ENCODE assay signal across 13 cellular contexts in the genomic region with DNA sequence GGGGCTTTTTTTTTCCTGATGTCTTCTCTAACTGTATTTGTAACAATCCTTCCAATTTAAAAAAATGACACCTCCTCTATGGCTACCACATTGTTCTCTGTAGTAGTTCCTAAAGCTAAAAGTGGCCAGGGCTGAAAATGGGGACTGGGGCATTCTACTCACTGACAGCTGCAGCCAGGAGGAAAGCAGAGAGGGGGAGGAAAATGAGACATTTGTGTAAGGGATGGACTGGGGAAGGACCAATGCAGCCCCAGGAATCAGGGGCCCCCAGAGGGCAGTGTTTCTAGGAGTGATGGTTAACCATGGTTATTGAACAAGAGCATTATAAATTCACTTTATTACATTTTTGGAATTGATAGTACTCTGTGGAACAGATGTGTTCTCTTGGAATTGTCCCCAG. TPM values are rescaled to one million over a fixed set of nuclear protein-coding genes. Genes with fewer than 3 reads are reported as not detected.
DNase-seq lines count a peak whose midpoint lies in the region; ATAC-seq and TF ChIP-seq lines count a peak whose summit lies in the region.
"Had no signal": no experiment of that assay in that cellular context is flagged by ENCODE, and none has a peak within 500 bp of the region (broad histone marks: within the 10 kb centered on the region; RNA-seq: fewer than 3 reads in every experiment).

No MANE protein-coding gene starts in this region.

- CTCF ChIA-PET in CD4-positive, alpha-beta T cell (lab: Charles Lee), result interaction anchor here (1.3 to 1.9 kb wide), 6 partner anchors 10 to 47 kb away, joined by 3 to 11 read pairs (median 8); no protein-coding TSS in a partner anchor

- DNase-seq in CD4-positive, alpha-beta T cell, result no peak
- DNase-seq in HCEC 1CT (peak; percentile 2), NCI-H1048 (lab: John Stamatoyannopoulos, UW) (no peak), SKM-1 (lab: John Stamatoyannopoulos, UW; ENCODE audit: unreplicated experiment) (no peak)
- DNase-seq in activated naive CD8-positive, alpha-beta T cell treated with anti-CD3 and anti-CD28 coated beads for 36 hours, result no peak
- DNase-seq: Calu3, GOT3, NCI-H146, NCI-H748 treated with DMSO at 0.1 percent for 48 hours had no signal

- peak overlapping the region; percentile 80 for H3K4me3 Mint-ChIP-seq in CD4-positive, alpha-beta T cell
- peak overlapping the region; percentile 55 for H3K4me3 Mint-ChIP-seq in activated naive CD8-positive, alpha-beta T cell treated with anti-CD3 and anti-CD28 coated beads for 36 hours
- H3K4me3 Mint-ChIP-seq in nephron, result no peak overlapping the region

- H3K27ac Mint-ChIP-seq in CD4-positive, alpha-beta T cell, result peak overlapping the region; percentile 97
- H3K27ac Mint-ChIP-seq in activated naive CD8-positive, alpha-beta T cell treated with anti-CD3 and anti-CD28 coated beads for 36 hours, result peak overlapping the region; percentile 92
- H3K27ac Mint-ChIP-seq in nephron, result peak overlapping the region; percentile 42 to 56 (median 52)

- peak overlapping the region; percentile 99 for H3K27ac ChIP-seq in CD4-positive, alpha-beta T cell (ENCODE audit: low read depth, low read length)
- H3K27ac ChIP-seq: prostate gland, SJSA1 had no signal

- POLR2A ChIA-PET in CD4-positive, alpha-beta T cell (lab: Charles Lee), result interaction anchor here (0.7 to 15.8 kb wide), 4 partner anchors 10 to 237 kb away, joined by 3 to 596 read pairs (median 18); no protein-coding TSS in a partner anchor

- no peak for ATAC-seq in CD4-positive, alpha-beta T cell (ENCODE audit: poor library complexity)
- no peak for ATAC-seq in HG03571 (IDR thresholded peaks at IDR 0.05; ENCODE audit: unreplicated experiment)

- H3K4me1 Mint-ChIP-seq in CD4-positive, alpha-beta T cell (ENCODE audit: low read depth), result peaks cover 97% of the 10 kb centered on the region
- peaks cover 81% of the 10 kb centered on the region for H3K4me1 Mint-ChIP-seq in activated naive CD8-positive, alpha-beta T cell treated with anti-CD3 and anti-CD28 coated beads for 36 hours
- H3K4me1 Mint-ChIP-seq in nephron, result peaks cover 56% of the 10 kb centered on the region

- H3K36me3 Mint-ChIP-seq in CD4-positive, alpha-beta T cell (ENCODE audit: low read depth), result peaks cover 46% of the 10 kb centered on the region
- H3K36me3 Mint-ChIP-seq in activated naive CD8-positive, alpha-beta T cell treated with anti-CD3 and anti-CD28 coated beads for 36 hours, result peaks cover 57% of the 10 kb centered on the region
- H3K36me3 Mint-ChIP-seq in nephron (ENCODE audit: low read depth), result no peaks in the 10 kb centered on the region

- H3K27me3 Mint-ChIP-seq in CD4-positive, alpha-beta T cell, result peaks cover 5% of the 10 kb centered on the region
- H3K27me3 Mint-ChIP-seq in activated naive CD8-positive, alpha-beta T cell treated with anti-CD3 and anti-CD28 coated beads for 36 hours, result no peaks in the 10 kb centered on the region
- H3K27me3 Mint-ChIP-seq in nephron (ENCODE audit: low read depth), result peaks cover 3% of the 10 kb centered on the region

- no peaks in the 10 kb centered on the region for H3K27me3 ChIP-seq in CD4-positive, alpha-beta T cell (ENCODE audit: control insufficient read depth, insufficient read depth, low read length)
- H3K27me3 ChIP-seq: SJSA1 had no signal

- intact Hi-C loops in CD4-positive, alpha-beta T cell (cut with DNase I, micrococcal nuclease), result loop anchor here in 1 of 2 experiments (10.0 kb wide), 1 partner anchor 1010 kb away; the partner anchor contains the start of gene MTMR6

- no peaks in the 10 kb centered on the region for H3K9me3 Mint-ChIP-seq in CD4-positive, alpha-beta T cell
- no peaks in the 10 kb centered on the region for H3K9me3 Mint-ChIP-seq in activated naive CD8-positive, alpha-beta T cell treated with anti-CD3 and anti-CD28 coated beads for 36 hours
- no peaks in the 10 kb centered on the region for H3K9me3 Mint-ChIP-seq in nephron

- TF ChIP-seq CTCF in CD4-positive, alpha-beta T cell (IDR thresholded peaks at IDR 0.05), result no peak
- TF ChIP-seq CTCF in nephron (IDR thresholded peaks at IDR 0.05; ENCODE audit: unreplicated experiment in 3 of 3), result no peak

- H3K9me3 ChIP-seq in CD4-positive, alpha-beta T cell (ENCODE audit: control insufficient read depth, low read length), result no peaks in the 10 kb centered on the region
- H3K9me3 ChIP-seq: prostate gland, SJSA1 had no signal

RNA-seq across cellular contexts. Expression of gene C1QTNF9, which starts 34.3 kb away (rescaled TPM):
- total RNA-seq in CD4-positive, alpha-beta T cell, result not detected
- total RNA-seq in activated naive CD8-positive, alpha-beta T cell treated with anti-CD3 and anti-CD28 coated beads for 36 hours, result not detected
- total RNA-seq: Calu3, SJSA1 had no signal

Comparison
In these comparisons a context has a peak if more than half of its experiments do, and no peak if none do; other contexts are left out.
1. H3K4me3 Mint-ChIP-seq: peak in CD4-positive, alpha-beta T cell (single experiment) and activated naive CD8-positive, alpha-beta T cell treated with anti-CD3 and anti-CD28 coated beads for 36 hours (single experiment); none in nephron (0 of 3).
2. Peak in every context shown above with its lines, with median percentiles within 50 percentile points of each other: H3K27ac Mint-ChIP-seq.